ENCODE assay signal across 28 cellular contexts in genomic region chr4:41307633-41308032, GRCh38. TPM values are rescaled to one million over a fixed set of nuclear protein-coding genes. Genes with fewer than 3 reads are reported as not detected.
DNase-seq lines count a peak whose midpoint lies in the region; ATAC-seq, FAIRE-seq and TF ChIP-seq lines count a peak whose summit lies in the region.
"Had no signal": no experiment of that assay in that cellular context is flagged by ENCODE, and none has a peak within 500 bp of the region (broad histone marks: within the 10 kb centered on the region; RNA-seq: fewer than 3 reads in every experiment).

No MANE protein-coding gene starts in this region.

- no peaks in the 10 kb centered on the region for H3K4me1 Mint-ChIP-seq in activated T-helper 17 cell treated with anti-CD3 and anti-CD28 coated beads, Interleukin-2, amount 50 U/mL, for 72 hours
- H3K4me1 Mint-ChIP-seq: activated CD4-positive, alpha-beta T cell treated with anti-CD3 and anti-CD28 coated beads, Interleukin-2, amount 10 ng/mL, durations not matched to agents 7 days and 5 days; activated CD8-positive, alpha-beta memory T cell treated with anti-CD3 and anti-CD28 coated beads, Interleukin-2, amount 10 ng/mL, durations not matched to agents 7 days and 5 days had no signal

- no peaks in the 10 kb centered on the region for H3K9me3 ChIP-seq in PC-3 (ENCODE audit: low read length)
- H3K9me3 ChIP-seq: pancreas, thoracic aorta had no signal

- no peaks in the 10 kb centered on the region for H3K79me2 ChIP-seq in PC-3 (ENCODE audit: low read length)
- no peaks in the 10 kb centered on the region for H3K79me2 ChIP-seq in mesendoderm (ENCODE audit: control insufficient read depth, insufficient read depth, low read length)

- H3K9me3 Mint-ChIP-seq in activated T-helper 17 cell treated with anti-CD3 and anti-CD28 coated beads, Interleukin-2, amount 50 U/mL, for 72 hours = peaks cover 3% of the 10 kb centered on the region
- H3K9me3 Mint-ChIP-seq: activated CD4-positive, alpha-beta T cell treated with anti-CD3 and anti-CD28 coated beads, Interleukin-2, amount 10 ng/mL, durations not matched to agents 7 days and 5 days; CD4-positive, alpha-beta T cell; T-helper 1 cell treated with Interleukin-12 subunit alpha and Interleukin-12 subunit beta and Interleukin-4 antibody, amounts not matched to agents 30 μg/mL and 1 μg/mL, for 36 hours had no signal

- H3K4me3 ChIP-seq in PC-3 (ENCODE audit: low read length) (no peak overlapping the region), mesendoderm (ENCODE audit: low read length) (no peak overlapping the region)
- H3K4me3 ChIP-seq: pancreas, PC-9, thoracic aorta had no signal

- WGBS in mesendoderm (ENCODE audit: extremely low coverage, insufficient coverage, low lambda C conversion rate) = no CpG with 5 or more reads among the region's 1 CpG

- H2BK5ac ChIP-seq in mesendoderm (ENCODE audit: low read length) = no peak overlapping the region

- BruUV-seq in PC-3 (replicated peaks; lab: Mats Ljungman, UMichigan) = no TSS peak

- H3K18ac ChIP-seq in mesendoderm (ENCODE audit: low read length) = no peak overlapping the region

- no peak overlapping the region for H3K4ac ChIP-seq in mesendoderm (ENCODE audit: low read depth, low read length)

- no peaks in the 10 kb centered on the region for H3K9me2 ChIP-seq in PC-3 (replicated peaks; ENCODE audit: low read length)

- intact Hi-C loops in PC-3 (cut with micrococcal nuclease) = no loop called here

- no peak overlapping the region for H4K8ac ChIP-seq in mesendoderm (ENCODE audit: low read depth, low read length)

- H3K36me3 ChIP-seq in PC-3 (ENCODE audit: low read depth, low read length) (no peaks in the 10 kb centered on the region), mesendoderm (ENCODE audit: control insufficient read depth, insufficient read depth, low read length) (no peaks in the 10 kb centered on the region)
- H3K36me3 ChIP-seq: pancreas, thoracic aorta had no signal

- CTCF ChIA-PET in PC-3 (lab: Charles Lee) = no interaction called here

- no peak overlapping the region for H3K23ac ChIP-seq in mesendoderm (ENCODE audit: low read length)

- ATAC-seq in PC-3 (no peak), esophagus mucosa (peak; percentile 86)
- ATAC-seq in activated T-helper 17 cell treated with anti-CD3 and anti-CD28 coated beads, Interleukin-2, amount 50 U/mL, for 72 hours (replicated peaks) = no peak
- ATAC-seq: activated CD8-positive, alpha-beta memory T cell treated with anti-CD3 and anti-CD28 coated beads, Interleukin-2, amount 10 ng/mL, durations not matched to agents 7 days and 5 days; activated naive CD4-positive, alpha-beta T cell treated with anti-CD3 and anti-CD28 coated beads, Interleukin-2, amount 50 U/mL, for 72 hours; pancreas; sciatic nerve; stimulated activated naive CD8-positive, alpha-beta T cell treated with anti-CD3 and anti-CD28 coated beads, Interleukin-15, Interleukin-2, amounts not matched to agents 100 U/mL and 50 U/mL, for 24 hours had no signal

- DNase-seq in HT1080 (ENCODE audit: low read depth) = peak; percentile 39
- no peak for DNase-seq in PC-3
- peak; percentile 23 for DNase-seq in mesendoderm
- no peak for DNase-seq in RCC 7860 (ENCODE audit: low spot score)
- no peak for DNase-seq in putamen (ENCODE audit: low spot score)
- DNase-seq: activated CD4-positive, alpha-beta T cell treated with anti-CD3 and anti-CD28 coated beads, Interleukin-2, amount 10 ng/mL, durations not matched to agents 7 days and 5 days; activated CD8-positive, alpha-beta memory T cell treated with anti-CD3 and anti-CD28 coated beads, Interleukin-2, amount 10 ng/mL, durations not matched to agents 7 days and 5 days; anterior cingulate cortex; caudate nucleus; CD4-positive, alpha-beta T cell; head of caudate nucleus; NCI-H1105; NCI-H2029; NCI-H774; pancreas; stimulated activated naive CD8-positive, alpha-beta T cell treated with anti-CD3 and anti-CD28 coated beads, Interleukin-15, Interleukin-2, amounts not matched to agents 100 U/mL and 50 U/mL, for 24 hours had no signal

- no peaks in the 10 kb centered on the region for H3F3A ChIP-seq in PC-3 (ENCODE audit: low read length, unreplicated experiment)

- H3K4me2 ChIP-seq in PC-3 (ENCODE audit: low read length) (no peak overlapping the region), mesendoderm (ENCODE audit: low read length) (no peak overlapping the region)
- H3K4me2 ChIP-seq: PC-9 had no signal

- no peak overlapping the region for H2AK5ac ChIP-seq in mesendoderm (ENCODE audit: low read length)

- no peaks in the 10 kb centered on the region for H3K79me1 ChIP-seq in mesendoderm (ENCODE audit: low read length)

- no peaks in the 10 kb centered on the region for H3K4me1 ChIP-seq in PC-3 (ENCODE audit: insufficient read depth, low read length)
- peaks cover 4% of the 10 kb centered on the region for H3K4me1 ChIP-seq in mesendoderm (ENCODE audit: control insufficient read depth, low read depth, low read length)
- H3K4me1 ChIP-seq: pancreas had no signal

- POLR2A ChIA-PET in PC-3 (lab: Charles Lee; ENCODE audit: unreplicated experiment) = no interaction called here

- H4K20me1 ChIP-seq in PC-3 (ENCODE audit: low read length) = no peaks in the 10 kb centered on the region

- no peak overlapping the region for H3K4me3 Mint-ChIP-seq in activated T-helper 17 cell treated with anti-CD3 and anti-CD28 coated beads, Interleukin-2, amount 50 U/mL, for 72 hours
- H3K4me3 Mint-ChIP-seq: activated CD4-positive, alpha-beta T cell treated with anti-CD3 and anti-CD28 coated beads, Interleukin-2, amount 10 ng/mL, durations not matched to agents 7 days and 5 days; activated CD8-positive, alpha-beta memory T cell treated with anti-CD3 and anti-CD28 coated beads, Interleukin-2, amount 10 ng/mL, durations not matched to agents 7 days and 5 days; CD4-positive, alpha-beta T cell; dendritic cell treated with granulocyte-macrophage colony-stimulating factor and Interleukin-4, amounts not matched to agents 40 ng/mL and 50 ng/mL, for 4 days; nephron; T-helper 1 cell treated with Interleukin-12 subunit alpha and Interleukin-12 subunit beta and Interleukin-4 antibody, amounts not matched to agents 30 μg/mL and 1 μg/mL, for 36 hours had no signal

- H3K9ac ChIP-seq in PC-3 (ENCODE audit: low read length) = no peak overlapping the region
- H3K9ac ChIP-seq in mesendoderm (ENCODE audit: low read length) = no peak overlapping the region

- H3K27ac ChIP-seq in PC-3 (ENCODE audit: low read length) (no peak overlapping the region), mesendoderm (ENCODE audit: low read depth, low read length) (no peak overlapping the region)
- H3K27ac ChIP-seq: pancreas, PC-9, thoracic aorta had no signal

- no peak overlapping the region for H2BK15ac ChIP-seq in mesendoderm (replicated peaks; ENCODE audit: low read depth)

- no peak overlapping the region for H2BK120ac ChIP-seq in mesendoderm (ENCODE audit: low read depth, low read length)

- H2AFZ ChIP-seq in PC-3 (ENCODE audit: low read length) = 0 out of 2 replicates have a peak overlapping the region, but pooled peaks have one; percentile 30
- H2AFZ ChIP-seq: PC-9 had no signal

- H3K36me3 Mint-ChIP-seq in activated T-helper 17 cell treated with anti-CD3 and anti-CD28 coated beads, Interleukin-2, amount 50 U/mL, for 72 hours (ENCODE audit: low read depth) = no peaks in the 10 kb centered on the region
- H3K36me3 Mint-ChIP-seq: activated CD8-positive, alpha-beta memory T cell treated with anti-CD3 and anti-CD28 coated beads, Interleukin-2, amount 10 ng/mL, durations not matched to agents 7 days and 5 days; activated naive CD4-positive, alpha-beta T cell treated with anti-CD3 and anti-CD28 coated beads, Interleukin-2, amount 50 U/mL, for 72 hours had no signal

- no peak overlapping the region for H3K27ac Mint-ChIP-seq in activated T-helper 17 cell treated with anti-CD3 and anti-CD28 coated beads, Interleukin-2, amount 50 U/mL, for 72 hours
- H3K27ac Mint-ChIP-seq: activated CD4-positive, alpha-beta T cell treated with anti-CD3 and anti-CD28 coated beads, Interleukin-2, amount 10 ng/mL, durations not matched to agents 7 days and 5 days; activated CD8-positive, alpha-beta memory T cell treated with anti-CD3 and anti-CD28 coated beads, Interleukin-2, amount 10 ng/mL, durations not matched to agents 7 days and 5 days; activated naive CD4-positive, alpha-beta T cell treated with anti-CD3 and anti-CD28 coated beads, Interleukin-2, amount 50 U/mL, for 72 hours; CD4-positive, alpha-beta T cell; dendritic cell treated with granulocyte-macrophage colony-stimulating factor and Interleukin-4, amounts not matched to agents 40 ng/mL and 50 ng/mL, for 4 days; nephron; T-helper 1 cell treated with Interleukin-12 subunit alpha and Interleukin-12 subunit beta and Interleukin-4 antibody, amounts not matched to agents 30 μg/mL and 1 μg/mL, for 36 hours had no signal

- FAIRE-seq in RCC 7860 (lab: Jason Lieb, UNC) = no peak
- FAIRE-seq: endometrium, pancreas had no signal

- H3K27me3 Mint-ChIP-seq in activated T-helper 17 cell treated with anti-CD3 and anti-CD28 coated beads, Interleukin-2, amount 50 U/mL, for 72 hours = peaks cover 32% of the 10 kb centered on the region
- H3K27me3 Mint-ChIP-seq: activated CD8-positive, alpha-beta memory T cell treated with anti-CD3 and anti-CD28 coated beads, Interleukin-2, amount 10 ng/mL, durations not matched to agents 7 days and 5 days; dendritic cell treated with granulocyte-macrophage colony-stimulating factor and Interleukin-4, amounts not matched to agents 40 ng/mL and 50 ng/mL, for 4 days had no signal

- no peak overlapping the region for H3K56ac ChIP-seq in mesendoderm (ENCODE audit: low read length)

- H3K27me3 ChIP-seq in PC-3 (ENCODE audit: low read length) (no peaks in the 10 kb centered on the region), mesendoderm (ENCODE audit: insufficient read depth, low read length, poor library complexity) (no peaks in the 10 kb centered on the region)
- H3K27me3 ChIP-seq: pancreas had no signal

- TF ChIP-seq CTCF in PC-3 (conservative IDR thresholded peaks at IDR 0.05; ENCODE audit: low read depth, low read length) = no peak

- no peak overlapping the region for H4K5ac ChIP-seq in mesendoderm (ENCODE audit: low read length)

RNA-seq across cellular contexts. Expression of gene UCHL1, which starts 50.9 kb away (rescaled TPM):
- total RNA-seq in HT1080 (2014; rRNA removed; shearing (Covaris generic)) = not detected in 2 replicates
- polyA plus RNA-seq in HT1080 (2015; cell fraction: cytosol; rRNA removed) = 0.24 TPM in 1 of 2 replicates, not detected in the other
- not detected in 2 replicates for polyA plus RNA-seq in HT1080 (2015; cell fraction: nucleus; rRNA removed)
- total RNA-seq in PC-3 (2014; rRNA removed) (0.63 and 1.8 TPM in 2 replicates), esophagus mucosa (2.1 TPM)
- 1,131 TPM for polyA plus RNA-seq in mesendoderm (2013, experiment 1 of 2)
- polyA plus RNA-seq in mesendoderm (2013, experiment 2 of 2) = 1,131 TPM
- total RNA-seq in activated T-helper 17 cell treated with anti-CD3 and anti-CD28 coated beads, Interleukin-2, amount 50 U/mL, for 72 hours = 1 to 10 TPM; 1.0 to 4.9 TPM
- total RNA-seq: activated CD4-positive, alpha-beta T cell treated with anti-CD3 and anti-CD28 coated beads, Interleukin-2, amount 10 ng/mL, durations not matched to agents 7 days and 5 days; CD4-positive, alpha-beta T cell; mononuclear cell; SK-MEL-5 had no signal

Comparison
In these comparisons a context has a peak if more than half of its experiments do, and no peak if none do; other contexts are left out.
1. DNase-seq: peak in HT1080 (single experiment) and mesendoderm (single experiment); none in PC-3 (single experiment), RCC 7860 (single experiment) and putamen (single experiment).